In genomic region chr20:61666471-61666832, GRCh38 we compare ENCODE assay signal across 20 cellular contexts.
DNase-seq lines count a peak whose midpoint lies in the region; ATAC-seq, FAIRE-seq and TF ChIP-seq lines count a peak whose summit lies in the region.
"Had no signal": no experiment of that assay in that cellular context is flagged by ENCODE, and none has a peak within 500 bp of the region (broad histone marks: within the 10 kb centered on the region; RNA-seq: fewer than 3 reads in every experiment).

No MANE protein-coding gene starts in this region.

- DNase-seq in left cardiac atrium (peak; percentile 12), cardiac septum (ENCODE audit: low spot score) (no peak), kidney (peak; percentile 59), sciatic nerve (ENCODE audit: low spot score) (no peak), RPMI8226 (no peak)
- DNase-seq: 8988T; C1 segment of cervical spinal cord; CD4-positive, CD25-positive, alpha-beta regulatory T cell; CD8-positive, alpha-beta memory T cell; COR-L47; DMS 273 treated with DMSO at 0.1 percent for 48 hours; DMS53; H7 had no signal

- intact Hi-C loops in left cardiac atrium (cut with DNase I) = no loop called here
- intact Hi-C loops in cardiac septum (cut with DNase I) = no loop called here
- intact Hi-C loops in kidney (cut with DNase I) = no loop called here
- intact Hi-C loops in sciatic nerve (cut with DNase I) = no loop called here

- peaks cover 25 to 83% (median 66%) of the 10 kb centered on the region in 10 experiments for H3K4me1 ChIP-seq in BLaER1 treated with 17β-estradiol and CSF1 and Interleukin-3, amounts not matched to agents 10 nM and 100 nM
- H3K4me1 ChIP-seq in kidney (ENCODE audit: control insufficient read depth in 1 of 2, insufficient read depth in 1 of 2, low read depth in 1 of 2, low read length in 2 of 2) = no peaks in the 10 kb centered on the region

- H3K4me3 ChIP-seq in BLaER1 treated with 17β-estradiol and CSF1 and Interleukin-3, amounts not matched to agents 10 nM and 100 nM = no peak overlapping the region
- no peak overlapping the region for H3K4me3 ChIP-seq in kidney (ENCODE audit: low read length in 2 of 2)
- H3K4me3 ChIP-seq: GM23338, K562 had no signal

- H3K27ac ChIP-seq in BLaER1 treated with 17β-estradiol and CSF1 and Interleukin-3, amounts not matched to agents 10 nM and 100 nM = peak overlapping the region in 7 of 11 experiments; percentile 25 to 71 (median 47); a peak in 13 of 22 replicates
- H3K27ac ChIP-seq in kidney (ENCODE audit: low read depth in 2 of 2, low read length in 2 of 2) = no peak overlapping the region

- ATAC-seq in left cardiac atrium (no peak), HG03045 (IDR thresholded peaks at IDR 0.05; ENCODE audit: unreplicated experiment) (no peak), sciatic nerve (no peak)
- ATAC-seq: GM23338, K562 had no signal

- H3K27me3 ChIP-seq in BLaER1 treated with 17β-estradiol and CSF1 and Interleukin-3, amounts not matched to agents 10 nM and 100 nM = no peaks in the 10 kb centered on the region

- no peak for TF ChIP-seq CTCF in kidney (IDR thresholded peaks at IDR 0.05; ENCODE audit: borderline replicate concordance, extremely low read depth, insufficient read depth)

- no peaks in the 10 kb centered on the region for H3K36me3 ChIP-seq in BLaER1 treated with 17β-estradiol and CSF1 and Interleukin-3, amounts not matched to agents 10 nM and 100 nM
- no peaks in the 10 kb centered on the region for H3K36me3 ChIP-seq in kidney (ENCODE audit: control insufficient read depth in 1 of 2, insufficient read depth in 2 of 2, low read length in 2 of 2)

- H4K20me1 ChIP-seq in BLaER1 treated with 17β-estradiol and CSF1 and Interleukin-3, amounts not matched to agents 10 nM and 100 nM = no peaks in the 10 kb centered on the region; a peak in 1 of 22 replicates

- peak overlapping the region; percentile 48 to 94 (median 80) for H3K4me2 ChIP-seq in BLaER1 treated with 17β-estradiol and CSF1 and Interleukin-3, amounts not matched to agents 10 nM and 100 nM
- H3K4me2 ChIP-seq: GM23338 had no signal

- H3K9ac ChIP-seq in BLaER1 treated with 17β-estradiol and CSF1 and Interleukin-3, amounts not matched to agents 10 nM and 100 nM = peak overlapping the region in 5 of 11 experiments; percentile 9 to 56 (median 34); a peak in 5 of 22 replicates
- H3K9ac ChIP-seq in kidney (ENCODE audit: low read length in 2 of 2) = no peak overlapping the region

- no peak for FAIRE-seq in kidney (lab: Jason Lieb, UNC)
- FAIRE-seq: G401.6, GM12891, GM19239, K562 had no signal

- H3K9me3 ChIP-seq in BLaER1 treated with 17β-estradiol and CSF1 and Interleukin-3, amounts not matched to agents 10 nM and 100 nM (replicated peaks in 1 of 11) = no peaks in the 10 kb centered on the region
- no peaks in the 10 kb centered on the region for H3K9me3 ChIP-seq in kidney (ENCODE audit: control insufficient read depth in 1 of 2, low read length in 2 of 2)

Comparison
In these comparisons a context has a peak if more than half of its experiments do, and no peak if none do; other contexts are left out.
1. DNase-seq: peak in left cardiac atrium (single experiment) and kidney (single experiment); none in cardiac septum (single experiment), sciatic nerve (single experiment) and RPMI8226 (single experiment).
2. H3K27ac ChIP-seq: peak in BLaER1 treated with 17β-estradiol and CSF1 and Interleukin-3, amounts not matched to agents 10 nM and 100 nM (7 of 11); none in kidney (0 of 2).